Comparison of ENCODE assay signal across 8 cellular contexts in genomic region chr7:47571355-47572100, GRCh38. TPM values are rescaled to one million over a fixed set of nuclear protein-coding genes. Genes with fewer than 3 reads are reported as not detected.
A peak's percentile ranks its signal among the peaks of the same experiment; 100 is the strongest.
DNase-seq lines count a peak whose midpoint lies in the region; ATAC-seq, FAIRE-seq and TF ChIP-seq lines count a peak whose summit lies in the region.

No MANE protein-coding gene starts in this region.

- FAIRE-seq in urothelium cell line (lab: Jason Lieb, UNC): peak; percentile 95

- no peaks in the 10 kb centered on the region for H3K9me3 Mint-ChIP-seq in activated CD8-positive, alpha-beta memory T cell treated with anti-CD3 and anti-CD28 coated beads, Interleukin-2, amount 10 ng/mL, durations not matched to agents 7 days and 5 days (ENCODE audit: low read depth)

- no peak overlapping the region for H3K27ac Mint-ChIP-seq in activated CD8-positive, alpha-beta memory T cell treated with anti-CD3 and anti-CD28 coated beads, Interleukin-2, amount 10 ng/mL, durations not matched to agents 7 days and 5 days

- no peak overlapping the region for H2BK15ac ChIP-seq in mesendoderm (replicated peaks; ENCODE audit: low read depth)

- no peaks in the 10 kb centered on the region for H3K36me3 ChIP-seq in mesendoderm (ENCODE audit: control insufficient read depth, insufficient read depth, low read length)

- no peaks in the 10 kb centered on the region for H3K79me2 ChIP-seq in mesendoderm (ENCODE audit: control insufficient read depth, insufficient read depth, low read length)

- peak overlapping the region; percentile 51 for H3K4me3 ChIP-seq in coronary artery
- no peak overlapping the region for H3K4me3 ChIP-seq in mesendoderm (ENCODE audit: low read length)

- no peak overlapping the region for H3K9ac ChIP-seq in mesendoderm (ENCODE audit: low read length)

- H3K4me3 Mint-ChIP-seq in activated CD8-positive, alpha-beta memory T cell treated with anti-CD3 and anti-CD28 coated beads, Interleukin-2, amount 10 ng/mL, durations not matched to agents 7 days and 5 days: no peak overlapping the region

- H3K79me1 ChIP-seq in mesendoderm (ENCODE audit: low read length): no peaks in the 10 kb centered on the region

- H3K27me3 ChIP-seq in mesendoderm (ENCODE audit: insufficient read depth, low read length, poor library complexity): no peaks in the 10 kb centered on the region

- H3K4me1 Mint-ChIP-seq in activated CD8-positive, alpha-beta memory T cell treated with anti-CD3 and anti-CD28 coated beads, Interleukin-2, amount 10 ng/mL, durations not matched to agents 7 days and 5 days: no peaks in the 10 kb centered on the region

- H3K27me3 Mint-ChIP-seq in activated CD8-positive, alpha-beta memory T cell treated with anti-CD3 and anti-CD28 coated beads, Interleukin-2, amount 10 ng/mL, durations not matched to agents 7 days and 5 days: peaks cover 4% of the 10 kb centered on the region

- H3K4ac ChIP-seq in mesendoderm (ENCODE audit: low read depth, low read length): no peak overlapping the region

- ATAC-seq in GM18511 (IDR thresholded peaks at IDR 0.05; ENCODE audit: unreplicated experiment): peak; percentile 57
- ATAC-seq in activated CD8-positive, alpha-beta memory T cell treated with anti-CD3 and anti-CD28 coated beads, Interleukin-2, amount 10 ng/mL, durations not matched to agents 7 days and 5 days: no peak
- ATAC-seq in GM19023 (IDR thresholded peaks at IDR 0.05; ENCODE audit: unreplicated experiment): no peak
- ATAC-seq in GM21515 (IDR thresholded peaks at IDR 0.05; ENCODE audit: unreplicated experiment): no peak

- H3K27ac ChIP-seq in coronary artery (peak overlapping the region; percentile 89 to 90), mesendoderm (ENCODE audit: low read depth, low read length) (no peak overlapping the region)

- no peak overlapping the region for H4K8ac ChIP-seq in mesendoderm (ENCODE audit: low read depth, low read length)

- WGBS in mesendoderm (ENCODE audit: extremely low coverage, insufficient coverage, low lambda C conversion rate): no CpG with 5 or more reads among the region's 23 CpGs

- no peak overlapping the region for H4K5ac ChIP-seq in mesendoderm (ENCODE audit: low read length)

- no peak overlapping the region for H2BK5ac ChIP-seq in mesendoderm (ENCODE audit: low read length)

- peaks cover 3% of the 10 kb centered on the region for H3K4me1 ChIP-seq in mesendoderm (ENCODE audit: control insufficient read depth, low read depth, low read length)

- DNase-seq in NCI-H345 (lab: John Stamatoyannopoulos, UW) (peak; percentile 84), coronary artery (ENCODE audit: low spot score) (peak; percentile 92), mesendoderm (peak; percentile 37), urothelium cell line (ENCODE audit: low spot score) (peak; percentile 83)
- DNase-seq in activated CD8-positive, alpha-beta memory T cell treated with anti-CD3 and anti-CD28 coated beads, Interleukin-2, amount 10 ng/mL, durations not matched to agents 7 days and 5 days: no peak

- H3K23ac ChIP-seq in mesendoderm (ENCODE audit: low read length): no peak overlapping the region

- no peak overlapping the region for H3K56ac ChIP-seq in mesendoderm (ENCODE audit: low read length)

- no peak overlapping the region for H3K4me2 ChIP-seq in mesendoderm (ENCODE audit: low read length)

- no peak for TF ChIP-seq CTCF in coronary artery (IDR thresholded peaks at IDR 0.05)

- H2AK5ac ChIP-seq in mesendoderm (ENCODE audit: low read length): no peak overlapping the region

- CTCF ChIA-PET in activated CD8-positive, alpha-beta memory T cell treated with anti-CD3 and anti-CD28 coated beads, Interleukin-2, amount 10 ng/mL, durations not matched to agents 7 days and 5 days (lab: Charles Lee): no interaction called here

- H2BK120ac ChIP-seq in mesendoderm (ENCODE audit: low read depth, low read length): no peak overlapping the region

- no peak overlapping the region for H3K18ac ChIP-seq in mesendoderm (ENCODE audit: low read length)

- H3K36me3 Mint-ChIP-seq in activated CD8-positive, alpha-beta memory T cell treated with anti-CD3 and anti-CD28 coated beads, Interleukin-2, amount 10 ng/mL, durations not matched to agents 7 days and 5 days: no peaks in the 10 kb centered on the region

RNA-seq across cellular contexts. Expression of gene TNS3, which starts 10.4 kb away (rescaled TPM):
- 7.2 TPM for polyA plus RNA-seq in mesendoderm (2013, experiment 1 of 2)
- 7.8 TPM for polyA plus RNA-seq in mesendoderm (2013, experiment 2 of 2)
- 1 to 10 TPM in 1 of 2 experiments, under 1 TPM in 1; 0.23 to 2.6 TPM for total RNA-seq in activated CD8-positive, alpha-beta memory T cell treated with anti-CD3 and anti-CD28 coated beads, Interleukin-2, amount 10 ng/mL, durations not matched to agents 7 days and 5 days
